14 cellular contexts compared by ENCODE assay signal in the genomic region with DNA sequence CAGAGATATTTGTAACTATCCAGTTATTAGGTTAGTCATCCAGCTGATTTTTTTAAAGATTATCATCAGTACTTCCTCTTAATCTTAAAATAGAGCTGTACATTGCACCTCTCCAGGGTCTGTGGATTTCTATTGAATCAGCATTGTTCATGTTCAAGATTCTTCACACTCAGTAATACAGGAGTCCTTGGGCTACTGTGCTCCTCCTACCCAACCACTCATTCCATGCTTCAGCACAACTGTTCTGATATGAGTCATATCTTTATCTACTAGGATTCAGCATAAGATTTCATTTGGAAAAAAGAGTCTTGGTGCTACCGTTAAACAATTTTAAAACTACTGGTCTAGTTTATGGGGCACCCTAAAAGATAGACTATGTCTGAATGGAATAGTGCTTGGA.
DNase-seq lines count a peak whose midpoint lies in the region; ATAC-seq and TF ChIP-seq lines count a peak whose summit lies in the region.
"Had no signal": no experiment of that assay in that cellular context is flagged by ENCODE, and none has a peak within 500 bp of the region (broad histone marks: within the 10 kb centered on the region; RNA-seq: fewer than 3 reads in every experiment).

No MANE protein-coding gene starts in this region.

- TF ChIP-seq POLR2A in gastroesophageal sphincter (IDR thresholded peaks at IDR 0.05) (no peak), ovary (IDR thresholded peaks at IDR 0.05) (no peak)

- H3K36me3 ChIP-seq in gastroesophageal sphincter = no peaks in the 10 kb centered on the region
- H3K36me3 ChIP-seq in ovary = no peaks in the 10 kb centered on the region
- H3K36me3 ChIP-seq: stomach had no signal

- TF ChIP-seq EP300 in gastroesophageal sphincter (IDR thresholded peaks at IDR 0.05) (no peak), ovary (IDR thresholded peaks at IDR 0.05) (no peak)

- intact Hi-C loops in ovary (cut with DNase I) = no loop called here

- DNase-seq in DMS79 (lab: John Stamatoyannopoulos, UW) = peak; percentile 56
- DNase-seq in M059J (ENCODE audit: low read depth) = peak; percentile 3
- DNase-seq in choroid plexus epithelial cell (ENCODE audit: low read depth) = peak; percentile 88
- peak; percentile 76 for DNase-seq in renal cortical epithelial cell (ENCODE audit: low read depth)
- no peak for DNase-seq in GOT3 (lab: John Stamatoyannopoulos, UW)
- DNase-seq in ovary = no peak
- DNase-seq in islet precursor cell = no peak
- DNase-seq: activated CD8-positive, alpha-beta memory T cell treated with anti-CD3 and anti-CD28 coated beads, Interleukin-2, amount 10 ng/mL, durations not matched to agents 7 days and 5 days; activated naive CD4-positive, alpha-beta T cell treated with anti-CD3 and anti-CD28 coated beads, Interleukin-2, amount 10 ng/mL, durations not matched to agents 7 days and 5 days; CD8-positive, alpha-beta memory T cell; cerebellar nuclear complex; NCI-H2171 treated with DMSO at 0.1 percent for 48 hours; stomach had no signal

- ATAC-seq in gastroesophageal sphincter = no peak
- ATAC-seq: activated CD8-positive, alpha-beta memory T cell treated with anti-CD3 and anti-CD28 coated beads, Interleukin-2, amount 10 ng/mL, durations not matched to agents 7 days and 5 days had no signal

- H3K4me1 ChIP-seq in gastroesophageal sphincter (no peaks in the 10 kb centered on the region), ovary (ENCODE audit: insufficient read depth) (no peaks in the 10 kb centered on the region)
- H3K4me1 ChIP-seq: stomach had no signal

- H3K9me3 ChIP-seq in gastroesophageal sphincter (no peaks in the 10 kb centered on the region), ovary (no peaks in the 10 kb centered on the region)
- H3K9me3 ChIP-seq: stomach had no signal

- H3K27ac ChIP-seq in gastroesophageal sphincter (no peak overlapping the region), ovary (no peak overlapping the region)
- H3K27ac ChIP-seq: stomach had no signal

- 44 to 100% methylated on average over 1 of the region's 1 CpG for WGBS in gastroesophageal sphincter (ENCODE audit: low coverage in 1 of 2), 2 donors
- 61 to 74% (median 66%) methylated on average over 1 of the region's 1 CpG for WGBS in ovary, 3 donors

- no peak for TF ChIP-seq CTCF in choroid plexus epithelial cell (conservative IDR thresholded peaks at IDR 0.05; ENCODE audit: low read depth, low read length)
- no peak for TF ChIP-seq CTCF in gastroesophageal sphincter (IDR thresholded peaks at IDR 0.05)
- TF ChIP-seq CTCF in ovary (IDR thresholded peaks at IDR 0.05) = no peak

- H3K4me3 ChIP-seq in choroid plexus epithelial cell (ENCODE audit: low read depth, low read length) (no peak overlapping the region), gastroesophageal sphincter (no peak overlapping the region), ovary (no peak overlapping the region)
- H3K4me3 ChIP-seq: stomach had no signal

- no peaks in the 10 kb centered on the region for H3K27me3 ChIP-seq in gastroesophageal sphincter
- H3K27me3 ChIP-seq in ovary = no peaks in the 10 kb centered on the region
- H3K27me3 ChIP-seq: stomach had no signal

Comparison
In these comparisons a context has a peak if more than half of its experiments do, and no peak if none do; other contexts are left out.
1. DNase-seq: peak in DMS79 (single experiment), M059J (single experiment), choroid plexus epithelial cell (single experiment) and renal cortical epithelial cell (single experiment); none in GOT3 (single experiment), ovary (0 of 5) and islet precursor cell (single experiment).